Comparison of ENCODE assay signal across 8 cellular contexts in the genomic region with DNA sequence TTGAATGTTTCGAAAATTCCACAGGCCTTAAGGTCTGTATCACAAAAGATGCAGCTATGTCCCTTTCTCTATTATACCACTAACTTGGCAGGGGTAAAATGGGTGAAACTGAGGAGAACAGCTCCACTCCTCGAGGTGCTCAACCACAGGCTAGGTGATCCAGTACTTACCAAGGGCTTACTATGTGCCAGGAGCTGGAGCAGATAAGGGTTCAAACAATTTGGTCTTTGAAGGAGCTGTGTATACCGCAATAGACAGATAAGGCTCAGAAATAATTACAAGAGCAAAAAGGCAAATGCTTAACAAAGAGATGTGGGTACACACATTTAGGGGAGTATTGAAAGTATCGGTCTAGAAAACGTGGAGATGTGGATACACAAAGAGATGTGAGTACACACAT. TPM values are rescaled to one million over a fixed set of nuclear protein-coding genes. Genes with fewer than 3 reads are reported as not detected.
A peak's percentile ranks its signal among the peaks of the same experiment; 100 is the strongest.
DNase-seq lines count a peak whose midpoint lies in the region; ATAC-seq, FAIRE-seq and TF ChIP-seq lines count a peak whose summit lies in the region.

No MANE protein-coding gene starts in this region.

- H3K4me3 Mint-ChIP-seq in CD4-positive, CD25-positive, alpha-beta regulatory T cell = peak overlapping the region; percentile 86 to 96 (median 94)
- H3K4me3 Mint-ChIP-seq in neural crest cell = peak overlapping the region; percentile 79

- no peak for ATAC-seq in CD4-positive, CD25-positive, alpha-beta regulatory T cell (ENCODE audit: low read depth in 2 of 2)

- H3K4me1 Mint-ChIP-seq in CD4-positive, CD25-positive, alpha-beta regulatory T cell = peaks cover 6 to 42% (median 24%) of the 10 kb centered on the region in 4 donors
- H3K4me1 Mint-ChIP-seq in neural crest cell = peaks cover 24% of the 10 kb centered on the region

- H3K9me3 Mint-ChIP-seq in CD4-positive, CD25-positive, alpha-beta regulatory T cell = peaks cover 0 to 3% (median 0%) of the 10 kb centered on the region in 7 donors
- peaks cover 2% of the 10 kb centered on the region for H3K9me3 Mint-ChIP-seq in neural crest cell

- peaks cover 12% of the 10 kb centered on the region for H3K36me3 Mint-ChIP-seq in CD4-positive, CD25-positive, alpha-beta regulatory T cell
- H3K36me3 Mint-ChIP-seq in neural crest cell (ENCODE audit: low read depth) = peaks cover 3% of the 10 kb centered on the region

- no peaks in the 10 kb centered on the region for H3K27me3 ChIP-seq in CD4-positive, CD25-positive, alpha-beta regulatory T cell (ENCODE audit: control insufficient read depth, insufficient read depth, low read length)
- H3K27me3 ChIP-seq in Loucy (ENCODE audit: insufficient read depth, low read length, poor library complexity, severe bottlenecking) = no peaks in the 10 kb centered on the region

- DNase-seq in CD4-positive, CD25-positive, alpha-beta regulatory T cell = no peak
- DNase-seq in coronary artery (ENCODE audit: low spot score) (no peak), neural crest cell (ENCODE audit: low read depth, low spot score) (no peak), NCI-H748 treated with DMSO at 0.1 percent for 48 hours (lab: John Stamatoyannopoulos, UW) (no peak), HuH-7 (ENCODE audit: low spot score) (no peak), HTR-8/SVneo (ENCODE audit: insufficient read length, low spot score) (no peak), COLO668 (lab: John Stamatoyannopoulos, UW; ENCODE audit: unreplicated experiment) (no peak)

- peaks cover 32% of the 10 kb centered on the region for H3K36me3 ChIP-seq in CD4-positive, CD25-positive, alpha-beta regulatory T cell (ENCODE audit: control insufficient read depth, insufficient read depth, low read length)
- peaks cover 5% of the 10 kb centered on the region; the same call in 1 of the 2 replicates for H3K36me3 ChIP-seq in Loucy (ENCODE audit: insufficient read depth, low read length)

- no peaks in the 10 kb centered on the region for H3K9me3 ChIP-seq in CD4-positive, CD25-positive, alpha-beta regulatory T cell (ENCODE audit: control insufficient read depth in 2 of 2, low read length in 2 of 2)
- H3K9me3 ChIP-seq in Loucy (ENCODE audit: insufficient read depth, low read depth, low read length) = no peaks in the 10 kb centered on the region

- H3K4me2 ChIP-seq in Loucy (ENCODE audit: low read depth, low read length, poor library complexity, severe bottlenecking) = peak overlapping the region; percentile 78

- peak overlapping the region; percentile 80 for H3K27ac ChIP-seq in CD4-positive, CD25-positive, alpha-beta regulatory T cell (ENCODE audit: insufficient read depth, low read length, poor library complexity, severe bottlenecking)
- H3K27ac ChIP-seq in coronary artery = peak overlapping the region; percentile 90

- H3K4me1 ChIP-seq in CD4-positive, CD25-positive, alpha-beta regulatory T cell (ENCODE audit: control insufficient read depth, insufficient read depth, low read length, poor library complexity, severe bottlenecking) = peaks cover 58% of the 10 kb centered on the region
- peaks cover 42% of the 10 kb centered on the region for H3K4me1 ChIP-seq in Loucy (ENCODE audit: insufficient read depth, low read length, poor library complexity, severe bottlenecking)

- H2AFZ ChIP-seq in Loucy (ENCODE audit: low read length) = no peak overlapping the region

- peak overlapping the region; percentile 93 for H3K4me3 ChIP-seq in CD4-positive, CD25-positive, alpha-beta regulatory T cell (ENCODE audit: low read depth, low read length)
- H3K4me3 ChIP-seq in Loucy (ENCODE audit: low read length, poor library complexity, severe bottlenecking) (peak overlapping the region; percentile 76), coronary artery (peak overlapping the region; percentile 84)

- H3K9ac ChIP-seq in Loucy (ENCODE audit: low read depth, low read length, poor library complexity, severe bottlenecking) = peak overlapping the region; percentile 89

- H3F3A ChIP-seq in Loucy (ENCODE audit: low read depth) = no peaks in the 10 kb centered on the region

- H3K27me3 Mint-ChIP-seq in CD4-positive, CD25-positive, alpha-beta regulatory T cell = no peaks in the 10 kb centered on the region
- H3K27me3 Mint-ChIP-seq in neural crest cell (ENCODE audit: low read depth) = no peaks in the 10 kb centered on the region

- TF ChIP-seq CTCF in Loucy (conservative IDR thresholded peaks at IDR 0.05; ENCODE audit: low read length) (no peak), coronary artery (IDR thresholded peaks at IDR 0.05) (no peak), neural crest cell (conservative IDR thresholded peaks at IDR 0.05) (no peak)

- no peaks in the 10 kb centered on the region for H3K9me2 ChIP-seq in Loucy (replicated peaks; ENCODE audit: low read depth, low read length)

- peaks cover 63% of the 10 kb centered on the region for H3K79me2 ChIP-seq in Loucy (ENCODE audit: insufficient read depth, low read length)

- no peak for FAIRE-seq in HTR-8/SVneo (lab: Jason Lieb, UNC)

- H4K20me1 ChIP-seq in Loucy (ENCODE audit: insufficient read depth, low read length, poor library complexity, severe bottlenecking) = peaks cover 54% of the 10 kb centered on the region

- H3K27ac Mint-ChIP-seq in CD4-positive, CD25-positive, alpha-beta regulatory T cell = peak overlapping the region; percentile 83 to 94 (median 84)
- no peak overlapping the region for H3K27ac Mint-ChIP-seq in neural crest cell (ENCODE audit: unreplicated experiment)

RNA-seq across cellular contexts. Expression of a gene that starts 1.5 kb away (rescaled TPM):
- total RNA-seq in CD4-positive, CD25-positive, alpha-beta regulatory T cell = 302 TPM
- polyA plus RNA-seq in CD4-positive, CD25-positive, alpha-beta regulatory T cell = 10 to 100 TPM; 60.4 to 79.6 (median 64.2) TPM
- 146 and 148 TPM in 2 replicates for total RNA-seq in neural crest cell
